1 cellular context compared by ENCODE assay signal in genomic region chr7:44045226-44046014, GRCh38.
TF ChIP-seq lines count a peak whose summit lies in the region.

No MANE protein-coding gene starts in this region.

TF ChIP-seq in K562, 482 proteins besides CTCF, POLR2A, EP300 and RAD21:
- TF ChIP-seq C11orf30 (IDR thresholded peaks at IDR 0.05; ENCODE audit: low read depth) (peak; percentile 18; the same call in 1 of the 2 replicates), HEY1 (CRISPR knock-in tag; IDR thresholded peaks at IDR 0.05; ENCODE audit: borderline replicate concordance) (no peak), SPI1 (IDR thresholded peaks at IDR 0.05; ENCODE audit: borderline replicate concordance, low read depth, low read length) (0 out of 2 replicates have a peak, but pooled peaks have one; percentile 14), KDM5B (IDR thresholded peaks at IDR 0.05; ENCODE audit: insufficient replicate concordance, low read depth, low read length) (peak; percentile 36), HMG20A (CRISPR knock-in tag; conservative IDR thresholded peaks at IDR 0.05) (no peak), NR4A1 (CRISPR knock-in tag; IDR thresholded peaks at IDR 0.05) (no peak), NR4A1 (tag; IDR thresholded peaks at IDR 0.05) (no peak), ARHGAP35 (IDR thresholded peaks at IDR 0.05; ENCODE audit: partially characterized antibody) (no peak)
